In genomic region chr4:4260185-4260751, GRCh38 we compare ENCODE assay signal across 1 cellular context.
TF ChIP-seq lines count a peak whose summit lies in the region.

No MANE protein-coding gene starts in this region.

TF ChIP-seq in K562, 482 proteins besides CTCF, POLR2A, EP300 and RAD21 (continued from another document):
- TF ChIP-seq TFAM (CRISPR knock-in tag; conservative IDR thresholded peaks at IDR 0.05) (no peak), CREB1 (IDR thresholded peaks at IDR 0.05) (no peak), CREB1 (CRISPR knock-in tag; IDR thresholded peaks at IDR 0.05) (no peak), KHSRP (IDR thresholded peaks at IDR 0.05) (no peak), BRCA1 (IDR thresholded peaks at IDR 0.05) (no peak), BRCA1 (CRISPR knock-in tag; IDR thresholded peaks at IDR 0.05) (no peak), HINFP (tag; conservative IDR thresholded peaks at IDR 0.05; ENCODE audit: low read depth) (no peak)
